ENCODE assay signal across 8 cellular contexts in genomic region chr3:13069495-13069894, GRCh38. TPM values are rescaled to one million over a fixed set of nuclear protein-coding genes. Genes with fewer than 3 reads are reported as not detected.
DNase-seq lines count a peak whose midpoint lies in the region; ATAC-seq and TF ChIP-seq lines count a peak whose summit lies in the region.
"Had no signal": no experiment of that assay in that cellular context is flagged by ENCODE, and none has a peak within 500 bp of the region (broad histone marks: within the 10 kb centered on the region; RNA-seq: fewer than 3 reads in every experiment).

No MANE protein-coding gene starts in this region.

- H3K4me3 ChIP-seq in prostate gland = no peak overlapping the region
- H3K4me3 ChIP-seq: SJSA1 had no signal

- ATAC-seq in GM19372 (IDR thresholded peaks at IDR 0.05; ENCODE audit: low read depth, unreplicated experiment) (peak; percentile 47), HG03175 (IDR thresholded peaks at IDR 0.05; ENCODE audit: unreplicated experiment) (peak; percentile 66), GM21825 (IDR thresholded peaks at IDR 0.05; ENCODE audit: unreplicated experiment) (no peak)

- H3K9me3 ChIP-seq in prostate gland = no peaks in the 10 kb centered on the region
- H3K9me3 ChIP-seq: SJSA1 had no signal

- no peaks in the 10 kb centered on the region for H3K4me1 ChIP-seq in prostate gland (replicated peaks)
- H3K4me1 ChIP-seq: SJSA1 had no signal

- no peak overlapping the region for H3K27ac ChIP-seq in prostate gland
- H3K27ac ChIP-seq: SJSA1 had no signal

- peak; percentile 10 for DNase-seq in activated CD8-positive, alpha-beta memory T cell treated with anti-CD3 and anti-CD28 coated beads, Interleukin-2, amount 50 U/mL, for 24 hours (ENCODE audit: extremely low read depth)
- peak; percentile 18 for DNase-seq in stimulated activated CD8-positive, alpha-beta memory T cell treated with anti-CD3 and anti-CD28 coated beads, Interleukin-15, amount 100 ng/mL, for 1 hour (ENCODE audit: low read depth)
- DNase-seq in HUDEP-2 (lab: John Stamatoyannopoulos, UW; ENCODE audit: unreplicated experiment in 76 of 76) (no peak), prostate gland (ENCODE audit: low spot score) (no peak)

- no peak for TF ChIP-seq POLR2A in prostate gland (IDR thresholded peaks at IDR 0.05)

- 95% methylated on average over 4 of the region's 4 CpGs for WGBS in prostate gland

- intact Hi-C loops in prostate gland (cut with DNase I) = no loop called here

- no peak for TF ChIP-seq CTCF in prostate gland (IDR thresholded peaks at IDR 0.05)

- no peaks in the 10 kb centered on the region for H3K36me3 ChIP-seq in prostate gland
- H3K36me3 ChIP-seq: SJSA1 had no signal

- H3K27me3 ChIP-seq in prostate gland (replicated peaks; ENCODE audit: insufficient read depth) = peaks cover 6% of the 10 kb centered on the region

RNA-seq across cellular contexts. Expression of gene IQSEC1, which starts 3.7 kb away (rescaled TPM):
- total RNA-seq in prostate gland = 10 to 100 TPM; 58.2 to 94.2 TPM

Comparison
In these comparisons a context has a peak if more than half of its experiments do, and no peak if none do; other contexts are left out.
1. DNase-seq: peak in activated CD8-positive, alpha-beta memory T cell treated with anti-CD3 and anti-CD28 coated beads, Interleukin-2, amount 50 U/mL, for 24 hours (single experiment) and stimulated activated CD8-positive, alpha-beta memory T cell treated with anti-CD3 and anti-CD28 coated beads, Interleukin-15, amount 100 ng/mL, for 1 hour (single experiment); none in HUDEP-2 (0 of 76) and prostate gland (single experiment).